In the genomic region with DNA sequence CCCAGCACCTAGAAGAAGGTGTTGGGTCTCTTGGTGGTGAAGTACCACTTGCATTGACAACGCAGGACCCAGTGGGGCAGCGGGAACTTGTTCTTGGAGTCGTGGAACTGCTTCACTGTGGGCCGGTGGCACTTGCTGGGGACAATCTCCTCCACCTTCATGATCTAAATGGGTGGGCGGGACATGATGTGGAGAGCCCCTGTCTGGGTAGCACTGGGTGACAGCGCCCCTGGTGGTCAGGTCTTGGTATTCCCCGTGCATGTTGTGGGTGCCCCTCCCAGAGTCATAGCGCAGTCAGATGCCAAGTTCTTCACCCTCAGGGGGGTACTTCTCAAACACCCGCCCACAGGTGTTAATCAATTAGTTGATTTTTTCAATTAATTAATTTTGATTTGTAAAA, we compare ENCODE assay signal across 9 cellular contexts.
DNase-seq lines count a peak whose midpoint lies in the region; TF ChIP-seq lines count a peak whose summit lies in the region.
"Had no signal": no experiment of that assay in that cellular context is flagged by ENCODE, and none has a peak within 500 bp of the region (broad histone marks: within the 10 kb centered on the region; RNA-seq: fewer than 3 reads in every experiment).

No MANE protein-coding gene starts in this region.

- H2AFZ ChIP-seq in SU-DHL-6 (ENCODE audit: low read depth, low read length, severe bottlenecking) (no peak overlapping the region), neural cell (ENCODE audit: low read depth, low read length) (no peak overlapping the region)

- H3K4me2 ChIP-seq in DOHH2 (ENCODE audit: low read length) = no peak overlapping the region
- H3K4me2 ChIP-seq in SU-DHL-6 (ENCODE audit: low read depth, low read length, poor library complexity, severe bottlenecking) = no peak overlapping the region
- no peak overlapping the region for H3K4me2 ChIP-seq in neural cell (ENCODE audit: low read length)

- H3K9ac ChIP-seq in SU-DHL-6 (ENCODE audit: low read length) (no peak overlapping the region), neural cell (ENCODE audit: low read length) (no peak overlapping the region)

- no peak overlapping the region for H3K27ac ChIP-seq in DOHH2 (ENCODE audit: low read depth, low read length)
- H3K27ac ChIP-seq in SU-DHL-6 (ENCODE audit: low read depth, low read length) = no peak overlapping the region
- no peak overlapping the region for H3K27ac ChIP-seq in neural cell (ENCODE audit: low read length)

- DNase-seq in H7 (peak; percentile 46), islet precursor cell (no peak), EL (no peak), NCI-H1436 treated with DMSO at 0.1 percent for 48 hours (lab: John Stamatoyannopoulos, UW) (no peak), AG08396 (ENCODE audit: low spot score) (no peak)
- DNase-seq: IMR-90 had no signal

- H4K20me1 ChIP-seq in DOHH2 (ENCODE audit: control insufficient read depth, insufficient read depth, low read depth, low read length) = no peaks in the 10 kb centered on the region
- H4K20me1 ChIP-seq in SU-DHL-6 (ENCODE audit: low read depth, low read length) = no peaks in the 10 kb centered on the region
- H4K20me1 ChIP-seq in neural cell (ENCODE audit: insufficient read depth) = no peaks in the 10 kb centered on the region

- no peak overlapping the region for H3K4me3 ChIP-seq in DOHH2 (ENCODE audit: low read length)
- no peak overlapping the region for H3K4me3 ChIP-seq in H7 (ENCODE audit: insufficient read depth, low read depth, low read length)
- H3K4me3 ChIP-seq in SU-DHL-6 (ENCODE audit: insufficient read depth, low read length, poor library complexity, severe bottlenecking) = no peak overlapping the region
- no peak overlapping the region for H3K4me3 ChIP-seq in neural cell (ENCODE audit: low read length)

- H3F3A ChIP-seq in DOHH2 (ENCODE audit: control insufficient read depth, insufficient read depth) (no peaks in the 10 kb centered on the region), SU-DHL-6 (ENCODE audit: insufficient read depth) (no peaks in the 10 kb centered on the region), neural cell (ENCODE audit: insufficient read depth, low read length, poor library complexity, severe bottlenecking) (no peaks in the 10 kb centered on the region)

- H3K27me3 ChIP-seq in DOHH2 (ENCODE audit: control insufficient read depth, low read length) = no peaks in the 10 kb centered on the region
- no peaks in the 10 kb centered on the region for H3K27me3 ChIP-seq in H7 (ENCODE audit: control insufficient read depth, insufficient read depth, low read length)
- no peaks in the 10 kb centered on the region for H3K27me3 ChIP-seq in SU-DHL-6 (ENCODE audit: low read length)
- no peaks in the 10 kb centered on the region for H3K27me3 ChIP-seq in neural cell (ENCODE audit: insufficient read depth, low read depth, low read length)

- no peaks in the 10 kb centered on the region for H3K4me1 ChIP-seq in DOHH2 (ENCODE audit: control insufficient read depth, low read length)

- H3K9me2 ChIP-seq in DOHH2 (replicated peaks; ENCODE audit: control insufficient read depth, low read length) (no peaks in the 10 kb centered on the region), SU-DHL-6 (replicated peaks; ENCODE audit: insufficient read depth, low read length) (no peaks in the 10 kb centered on the region), neural cell (ENCODE audit: insufficient read depth, low read length) (no peaks in the 10 kb centered on the region)

- TF ChIP-seq CTCF in DOHH2 (IDR thresholded peaks at IDR 0.05; ENCODE audit: low read depth, low read length, poor library complexity, severe bottlenecking) (peak; percentile 57), SU-DHL-6 (IDR thresholded peaks at IDR 0.05; ENCODE audit: insufficient read depth, low read length, poor library complexity, severe bottlenecking) (peak; percentile 62), neural cell (IDR thresholded peaks at IDR 0.05; ENCODE audit: poor library complexity, severe bottlenecking) (peak; percentile 16)

- no peaks in the 10 kb centered on the region for H3K36me3 ChIP-seq in DOHH2 (ENCODE audit: control insufficient read depth, low read length)
- H3K36me3 ChIP-seq in H7 (replicated peaks; ENCODE audit: control insufficient read depth, insufficient read depth, low read length) = no peaks in the 10 kb centered on the region
- no peaks in the 10 kb centered on the region for H3K36me3 ChIP-seq in SU-DHL-6 (ENCODE audit: low read length)
- H3K36me3 ChIP-seq in neural cell (ENCODE audit: insufficient read depth, low read length) = no peaks in the 10 kb centered on the region

- H3K79me2 ChIP-seq in DOHH2 (ENCODE audit: control insufficient read depth, low read length) = no peaks in the 10 kb centered on the region
- H3K79me2 ChIP-seq in SU-DHL-6 (ENCODE audit: insufficient read depth, low read length) = no peaks in the 10 kb centered on the region
- no peaks in the 10 kb centered on the region for H3K79me2 ChIP-seq in neural cell (replicated peaks; ENCODE audit: insufficient read depth, low read length)

- TF ChIP-seq EP300 in neural cell (conservative IDR thresholded peaks at IDR 0.05; ENCODE audit: poor library complexity, severe bottlenecking) = no peak

- TF ChIP-seq RAD21 in neural cell (conservative IDR thresholded peaks at IDR 0.05) = no peak

- H3K9me3 ChIP-seq in DOHH2 (ENCODE audit: control insufficient read depth, insufficient read depth, low read length) (no peaks in the 10 kb centered on the region), SU-DHL-6 (ENCODE audit: insufficient read depth, low read length) (no peaks in the 10 kb centered on the region), neural cell (ENCODE audit: low read length) (no peaks in the 10 kb centered on the region)

TF ChIP-seq in neural cell, 6 proteins besides CTCF, POLR2A, EP300 and RAD21:
- no peak for TF ChIP-seq POLR2AphosphoS5 (IDR thresholded peaks at IDR 0.05)
- no peak for TF ChIP-seq TAF1 (IDR thresholded peaks at IDR 0.05; ENCODE audit: low read depth)
- no peak for TF ChIP-seq SMC3 (conservative IDR thresholded peaks at IDR 0.05; ENCODE audit: poor library complexity)
- TF ChIP-seq, protein P1, sequence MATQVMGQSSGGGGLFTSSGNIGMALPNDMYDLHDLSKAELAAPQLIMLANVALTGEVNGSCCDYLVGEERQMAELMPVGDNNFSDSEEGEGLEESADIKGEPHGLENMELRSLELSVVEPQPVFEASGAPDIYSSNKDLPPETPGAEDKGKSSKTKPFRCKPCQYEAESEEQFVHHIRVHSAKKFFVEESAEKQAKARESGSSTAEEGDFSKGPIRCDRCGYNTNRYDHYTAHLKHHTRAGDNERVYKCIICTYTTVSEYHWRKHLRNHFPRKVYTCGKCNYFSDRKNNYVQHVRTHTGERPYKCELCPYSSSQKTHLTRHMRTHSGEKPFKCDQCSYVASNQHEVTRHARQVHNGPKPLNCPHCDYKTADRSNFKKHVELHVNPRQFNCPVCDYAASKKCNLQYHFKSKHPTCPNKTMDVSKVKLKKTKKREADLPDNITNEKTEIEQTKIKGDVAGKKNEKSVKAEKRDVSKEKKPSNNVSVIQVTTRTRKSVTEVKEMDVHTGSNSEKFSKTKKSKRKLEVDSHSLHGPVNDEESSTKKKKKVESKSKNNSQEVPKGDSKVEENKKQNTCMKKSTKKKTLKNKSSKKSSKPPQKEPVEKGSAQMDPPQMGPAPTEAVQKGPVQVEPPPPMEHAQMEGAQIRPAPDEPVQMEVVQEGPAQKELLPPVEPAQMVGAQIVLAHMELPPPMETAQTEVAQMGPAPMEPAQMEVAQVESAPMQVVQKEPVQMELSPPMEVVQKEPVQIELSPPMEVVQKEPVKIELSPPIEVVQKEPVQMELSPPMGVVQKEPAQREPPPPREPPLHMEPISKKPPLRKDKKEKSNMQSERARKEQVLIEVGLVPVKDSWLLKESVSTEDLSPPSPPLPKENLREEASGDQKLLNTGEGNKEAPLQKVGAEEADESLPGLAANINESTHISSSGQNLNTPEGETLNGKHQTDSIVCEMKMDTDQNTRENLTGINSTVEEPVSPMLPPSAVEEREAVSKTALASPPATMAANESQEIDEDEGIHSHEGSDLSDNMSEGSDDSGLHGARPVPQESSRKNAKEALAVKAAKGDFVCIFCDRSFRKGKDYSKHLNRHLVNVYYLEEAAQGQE (IDR thresholded peaks at IDR 0.05; ENCODE audit: borderline replicate concordance) = no peak
- no peak for TF ChIP-seq MXI1 (conservative IDR thresholded peaks at IDR 0.05; ENCODE audit: poor library complexity, severe bottlenecking)
- TF ChIP-seq EZH2 (IDR thresholded peaks at IDR 0.05; ENCODE audit: borderline replicate concordance, insufficient read depth, low read length, poor library complexity, severe bottlenecking) = no peak
TF ChIP-seq in neural cell: peak in this region for 0.
